21 cellular contexts compared by ENCODE assay signal in genomic region chr18:34128436-34128835, GRCh38.
"Had no signal": no experiment of that assay in that cellular context is flagged by ENCODE, and none has a peak within 500 bp of the region (broad histone marks: within the 10 kb centered on the region; RNA-seq: fewer than 3 reads in every experiment).

No MANE protein-coding gene starts in this region.

- H3K27me3 ChIP-seq: foreskin keratinocyte, heart left ventricle, testis, upper lobe of right lung had no signal

- H3K4me3 ChIP-seq: heart left ventricle, left ventricle myocardium inferior, testis, upper lobe of right lung had no signal

- H3K27ac Mint-ChIP-seq: activated CD8-positive, alpha-beta T cell treated with anti-CD3 and anti-CD28 coated beads, Interleukin-2, amount 10 ng/mL, durations not matched to agents 7 days and 5 days; activated T-helper 1 cell treated with anti-CD3 and anti-CD28 coated beads, Interleukin-12 subunit alpha, Interleukin-12 subunit beta, Interleukin-2, Interleukin-4 antibody, amounts not matched to agents 30 ng/mL and 10 ng/mL and 1 ng/mL, durations not matched to agents 14 hours and 24 hours and 36 hours; dendritic cell treated with granulocyte-macrophage colony-stimulating factor and Interleukin-4, amounts not matched to agents 40 ng/mL and 50 ng/mL, for 4 days; effector memory CD8-positive, alpha-beta T cell; nephron progenitor cell; stimulated activated naive CD8-positive, alpha-beta T cell treated with anti-CD3 and anti-CD28 coated beads, Interleukin-15, amount 100 ng/mL, for 72 hours; T-helper 1 cell treated with Interleukin-12 subunit alpha and Interleukin-12 subunit beta and Interleukin-4 antibody, amounts not matched to agents 30 μg/mL and 1 μg/mL, for 36 hours; WTC11 had no signal

- H3K27me3 Mint-ChIP-seq: brain; dendritic cell treated with granulocyte-macrophage colony-stimulating factor and Interleukin-4, amounts not matched to agents 40 ng/mL and 50 ng/mL, for 4 days; effector memory CD8-positive, alpha-beta T cell; stimulated activated naive CD8-positive, alpha-beta T cell treated with anti-CD3 and anti-CD28 coated beads, Interleukin-15, amount 100 ng/mL, for 72 hours had no signal

- DNase-seq: activated CD4-positive, alpha-beta T cell treated with anti-CD3 and anti-CD28 coated beads for 48 hours; activated CD8-positive, alpha-beta memory T cell treated with anti-CD3 and anti-CD28 coated beads, Interleukin-2, amount 50 U/mL, for 48 hours; activated CD8-positive, alpha-beta T cell treated with anti-CD3 and anti-CD28 coated beads, Interleukin-2, amount 10 ng/mL, durations not matched to agents 7 days and 5 days; activated naive CD4-positive, alpha-beta T cell; effector memory CD8-positive, alpha-beta T cell; erythroblast; heart left ventricle; left ventricle myocardium inferior; mesendoderm; nephron progenitor cell; stimulated activated CD4-positive, alpha-beta T cell treated with anti-CD3 and anti-CD28 coated beads, Interleukin-15, amount 100 ng/mL, for 24 hours; stimulated activated CD4-positive, alpha-beta T cell treated with anti-CD3 and anti-CD28 coated beads, Interleukin-4, amount 100 ng/mL, for 24 hours; stimulated activated naive CD8-positive, alpha-beta T cell treated with anti-CD3 and anti-CD28 coated beads, Interleukin-15, amount 100 ng/mL, for 72 hours; testis; upper lobe of right lung had no signal

- H3K36me3 ChIP-seq: heart left ventricle, left ventricle myocardium inferior, upper lobe of right lung had no signal

- H3K4me3 Mint-ChIP-seq: activated CD8-positive, alpha-beta T cell treated with anti-CD3 and anti-CD28 coated beads, Interleukin-2, amount 10 ng/mL, durations not matched to agents 7 days and 5 days; activated T-helper 1 cell treated with anti-CD3 and anti-CD28 coated beads, Interleukin-12 subunit alpha, Interleukin-12 subunit beta, Interleukin-2, Interleukin-4 antibody, amounts not matched to agents 30 ng/mL and 10 ng/mL and 1 ng/mL, durations not matched to agents 14 hours and 24 hours and 36 hours; brain; dendritic cell treated with granulocyte-macrophage colony-stimulating factor and Interleukin-4, amounts not matched to agents 40 ng/mL and 50 ng/mL, for 4 days; effector memory CD8-positive, alpha-beta T cell; nephron progenitor cell; stimulated activated naive CD8-positive, alpha-beta T cell treated with anti-CD3 and anti-CD28 coated beads, Interleukin-15, amount 100 ng/mL, for 72 hours; T-helper 1 cell treated with Interleukin-12 subunit alpha and Interleukin-12 subunit beta and Interleukin-4 antibody, amounts not matched to agents 30 μg/mL and 1 μg/mL, for 36 hours; WTC11 had no signal

- H3K9me3 Mint-ChIP-seq: activated T-helper 1 cell treated with anti-CD3 and anti-CD28 coated beads, Interleukin-12 subunit alpha, Interleukin-12 subunit beta, Interleukin-2, Interleukin-4 antibody, amounts not matched to agents 30 ng/mL and 10 ng/mL and 1 ng/mL, durations not matched to agents 14 hours and 24 hours and 36 hours; dendritic cell treated with granulocyte-macrophage colony-stimulating factor and Interleukin-4, amounts not matched to agents 40 ng/mL and 50 ng/mL, for 4 days; nephron progenitor cell; T-helper 1 cell treated with Interleukin-12 subunit alpha and Interleukin-12 subunit beta and Interleukin-4 antibody, amounts not matched to agents 30 μg/mL and 1 μg/mL, for 36 hours; WTC11 had no signal

- H3K36me3 Mint-ChIP-seq: WTC11 had no signal

- H3K4me1 Mint-ChIP-seq: nephron progenitor cell; stimulated activated naive CD8-positive, alpha-beta T cell treated with anti-CD3 and anti-CD28 coated beads, Interleukin-15, amount 100 ng/mL, for 72 hours; WTC11 had no signal

- ATAC-seq: activated CD8-positive, alpha-beta T cell treated with anti-CD3 and anti-CD28 coated beads, Interleukin-2, amount 10 ng/mL, durations not matched to agents 7 days and 5 days; effector memory CD8-positive, alpha-beta T cell; foreskin keratinocyte; heart left ventricle; stimulated activated naive CD8-positive, alpha-beta T cell treated with anti-CD3 and anti-CD28 coated beads, Interleukin-15, amount 100 ng/mL, for 72 hours; upper lobe of right lung; WTC11 had no signal
